ENCODE assay signal across 8 cellular contexts in the genomic region with DNA sequence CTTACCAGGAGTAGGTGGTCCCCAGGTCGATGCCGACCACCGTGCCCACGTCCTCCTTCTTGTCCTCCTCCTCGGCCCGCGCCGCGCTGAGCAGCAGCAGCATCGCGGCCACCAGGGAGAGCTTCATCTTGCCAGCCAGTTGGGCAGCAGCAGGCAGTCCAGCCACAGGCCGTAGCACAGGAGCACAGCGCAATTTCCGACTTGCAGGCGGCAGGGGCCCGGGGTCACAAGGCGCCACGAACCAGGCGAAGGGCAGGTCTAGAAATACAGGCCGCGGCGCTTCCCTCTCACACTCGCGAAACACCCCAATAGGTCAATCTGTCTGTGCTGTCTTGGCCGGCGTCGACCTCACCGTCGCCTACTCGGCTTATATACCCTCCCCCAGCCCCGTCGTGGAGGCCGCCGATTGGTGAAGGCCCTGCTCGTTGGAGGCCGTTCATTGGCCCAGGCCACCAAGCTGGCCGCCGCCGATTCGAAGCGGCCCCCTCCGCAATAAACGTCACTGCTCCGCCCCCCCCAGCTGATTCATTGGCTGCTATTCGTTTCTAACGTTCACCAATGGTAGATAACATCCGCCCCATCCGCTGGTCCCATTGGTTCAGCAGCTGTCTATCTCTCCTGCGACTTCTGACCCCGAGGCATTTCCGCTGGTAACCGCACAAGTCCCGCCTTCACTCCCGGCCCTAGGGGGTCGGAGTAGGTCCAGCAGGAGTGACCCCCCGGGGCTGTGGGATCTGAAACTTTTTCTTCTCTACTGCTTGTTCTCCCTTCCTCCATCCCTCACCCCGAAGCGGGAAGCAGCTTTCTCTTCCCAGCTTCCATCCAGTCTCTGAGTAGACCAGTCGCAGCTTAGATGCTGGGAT. TPM values are rescaled to one million over a fixed set of nuclear protein-coding genes. Genes with fewer than 3 reads are reported as not detected.
DNase-seq lines count a peak whose midpoint lies in the region; ATAC-seq and TF ChIP-seq lines count a peak whose summit lies in the region.

TSS of gene HSPA5 (minus strand) at position 344 of the 863 bp plus-strand sequence. CDS start at position 127, 217 bp downstream.

- H3K9me3 ChIP-seq in lung (ENCODE audit: control insufficient read depth in 2 of 2, insufficient read depth in 1 of 2, low read length in 1 of 2): no peaks in the 10 kb centered on the region

- peaks cover 13 to 23% of the 10 kb centered on the region in 2 donors for H3K36me3 ChIP-seq in lung (ENCODE audit: control insufficient read depth in 2 of 2, insufficient read depth in 2 of 2, low read length in 2 of 2)

- peak within 1 kb of the TSS; percentile 87 to 98 for H3K27ac ChIP-seq in lung (ENCODE audit: low read depth in 1 of 2, low read length in 1 of 2)

- ATAC-seq in GM19468 (IDR thresholded peaks at IDR 0.05; ENCODE audit: extremely low read depth, unreplicated experiment): peak; percentile 70
- peak; percentile 93 for ATAC-seq in lung (ENCODE audit: insufficient read depth, low FRiP score)

- peaks cover 8 to 11% of the 10 kb centered on the region in 2 donors for H3K4me1 ChIP-seq in lung (ENCODE audit: control insufficient read depth in 2 of 2, insufficient read depth in 2 of 2, low read length in 2 of 2)

- 0% methylated on average over 55 to 59 of the region's 59 CpGs for WGBS in lung, 2 donors

- TF ChIP-seq CTCF in lung (IDR thresholded peaks at IDR 0.05; ENCODE audit: control extremely low read depth, extremely low read depth): no peak

- H3K27me3 ChIP-seq in lung (ENCODE audit: control insufficient read depth, insufficient read depth): no peaks in the 10 kb centered on the region

- DNase-seq in COLO668 (lab: John Stamatoyannopoulos, UW; ENCODE audit: unreplicated experiment) (peak; percentile 99), HS-5 (ENCODE audit: low read depth) (peak; percentile 98), lung (ENCODE audit: low spot score) (peak; percentile 100)
- DNase-seq in NK-92 treated with Interleukin-12 subunit alpha and Interleukin-12 subunit beta, amount 100 ng/mL, for 24 hours (lab: John Stamatoyannopoulos, UW): peak; percentile 98
- DNase-seq in activated CD8-positive, alpha-beta memory T cell treated with anti-CD3 and anti-CD28 coated beads for 24 hours: peak; percentile 99
- DNase-seq in effector CD8-positive, alpha-beta T cell (lab: John Stamatoyannopoulos, UW): peak; percentile 99
- peak; percentile 98 to 100 (median 99) for DNase-seq in stimulated activated CD4-positive, alpha-beta T cell treated with anti-CD3 and anti-CD28 coated beads, TNF-alpha, amount 100 ng/mL, for 4 hours (ENCODE audit: low read depth in 3 of 3)

- peak within 1 kb of the TSS; percentile 98 for H3K4me3 ChIP-seq in lung

RNA-seq across cellular contexts. Expression of gene HSPA5, which starts in this region (rescaled TPM):
- 100 to 1,000 TPM; 144 to 382 TPM for total RNA-seq in lung
- 100 to 1,000 TPM; 122 to 431 TPM for polyA plus RNA-seq in lung

Comparison
In these comparisons a context has a peak if more than half of its experiments do, and no peak if none do; other contexts are left out.
1. Peak in every context shown above with its lines: DNase-seq, ATAC-seq, H3K4me3 ChIP-seq and H3K27ac ChIP-seq.